Comparison of ENCODE assay signal across 18 cellular contexts in genomic region chr1:154429118-154429517, GRCh38. TPM values are rescaled to one million over a fixed set of nuclear protein-coding genes. Genes with fewer than 3 reads are reported as not detected.
DNase-seq lines count a peak whose midpoint lies in the region; ATAC-seq and TF ChIP-seq lines count a peak whose summit lies in the region.
"Had no signal": no experiment of that assay in that cellular context is flagged by ENCODE, and none has a peak within 500 bp of the region (broad histone marks: within the 10 kb centered on the region; RNA-seq: fewer than 3 reads in every experiment).

No MANE protein-coding gene starts in this region.

- H3K27me3 Mint-ChIP-seq in T-helper 17 cell = no peaks in the 10 kb centered on the region
- H3K27me3 Mint-ChIP-seq in osteocyte (ENCODE audit: unreplicated experiment) = no peaks in the 10 kb centered on the region
- H3K27me3 Mint-ChIP-seq: activated CD4-positive, alpha-beta T cell treated with anti-CD3 and anti-CD28 coated beads, Interleukin-2, amount 10 ng/mL, durations not matched to agents 7 days and 5 days; activated naive CD8-positive, alpha-beta T cell had no signal

- ATAC-seq in T-helper 17 cell = no peak
- no peak for ATAC-seq in GM19452 (IDR thresholded peaks at IDR 0.05; ENCODE audit: unreplicated experiment)
- ATAC-seq: CD8-positive, alpha-beta T cell had no signal

- H3K9me3 ChIP-seq in T-helper 17 cell (ENCODE audit: control insufficient read depth, low read length, poor library complexity, severe bottlenecking) (no peaks in the 10 kb centered on the region), muscle layer of colon (ENCODE audit: low read length) (no peaks in the 10 kb centered on the region)
- H3K9me3 ChIP-seq: SK-N-SH, thyroid gland had no signal

- H3K4me3 Mint-ChIP-seq in T-helper 17 cell (no peak overlapping the region), osteocyte (ENCODE audit: unreplicated experiment) (no peak overlapping the region)
- H3K4me3 Mint-ChIP-seq: activated CD4-positive, alpha-beta T cell treated with anti-CD3 and anti-CD28 coated beads, Interleukin-2, amount 10 ng/mL, durations not matched to agents 7 days and 5 days; activated naive CD8-positive, alpha-beta T cell; CD8-positive, alpha-beta T cell had no signal

- H3K4me3 ChIP-seq in epithelial cell of proximal tubule (ENCODE audit: low read depth, low read length) (peak overlapping the region; percentile 67), muscle layer of colon (ENCODE audit: low read depth in 1 of 2, low read length in 2 of 2) (peak overlapping the region in 1 of 2 donors; percentile 17)
- H3K4me3 ChIP-seq: thyroid gland had no signal

- TF ChIP-seq CTCF in epithelial cell of proximal tubule (conservative IDR thresholded peaks at IDR 0.05; ENCODE audit: low read depth, low read length) = no peak
- TF ChIP-seq CTCF in osteocyte (IDR thresholded peaks at IDR 0.05) = no peak

- H3K27me3 ChIP-seq in muscle layer of colon (ENCODE audit: control insufficient read depth in 1 of 2, insufficient read depth in 2 of 2, low read length in 2 of 2) = no peaks in the 10 kb centered on the region
- H3K27me3 ChIP-seq: thyroid gland had no signal

- peaks cover 82% of the 10 kb centered on the region for H3K4me1 ChIP-seq in muscle layer of colon (ENCODE audit: insufficient read depth, low read length)

- peaks cover 49% of the 10 kb centered on the region for H3K4me1 Mint-ChIP-seq in T-helper 17 cell
- peaks cover 59% of the 10 kb centered on the region for H3K4me1 Mint-ChIP-seq in osteocyte (ENCODE audit: unreplicated experiment)

- peaks cover 3% of the 10 kb centered on the region for H3K36me3 Mint-ChIP-seq in T-helper 17 cell (ENCODE audit: low read depth)
- H3K36me3 Mint-ChIP-seq in osteocyte (ENCODE audit: unreplicated experiment) = no peaks in the 10 kb centered on the region

- peaks cover 15% of the 10 kb centered on the region for H3K36me3 ChIP-seq in muscle layer of colon (ENCODE audit: insufficient read depth, low read length)

- H3K9me3 Mint-ChIP-seq in osteocyte (ENCODE audit: unreplicated experiment) = no peaks in the 10 kb centered on the region
- H3K9me3 Mint-ChIP-seq: activated CD4-positive, alpha-beta T cell treated with anti-CD3 and anti-CD28 coated beads, Interleukin-2, amount 10 ng/mL, durations not matched to agents 7 days and 5 days; CD8-positive, alpha-beta T cell had no signal

- no peak for DNase-seq in T-helper 17 cell
- DNase-seq in epithelial cell of proximal tubule (ENCODE audit: low read depth) = no peak
- DNase-seq in SIG-M5 treated with dmso at 0.1 percent for 504 hours (lab: John Stamatoyannopoulos, UW; ENCODE audit: unreplicated experiment) = no peak
- DNase-seq in osteocyte (ENCODE audit: extremely low spot score, unreplicated experiment) = no peak
- no peak for DNase-seq in NCI-H226
- DNase-seq: activated CD4-positive, alpha-beta T cell treated with anti-CD3 and anti-CD28 coated beads, Interleukin-2, amount 10 ng/mL, durations not matched to agents 7 days and 5 days; activated T-cell treated with anti-CD3 and anti-CD28 coated beads for 4 hours; CD8-positive, alpha-beta T cell; NCI-H146; NCI-H446 treated with DMSO at 0.1 percent for 48 hours; retina; SK-N-SH; stimulated activated CD4-positive, alpha-beta T cell treated with anti-CD3 and anti-CD28 coated beads, Interleukin-1b, Interleukin-23, amount 100 ng/mL, for 48 hours; thyroid gland had no signal

- H3K27ac ChIP-seq in muscle layer of colon (ENCODE audit: low read depth, low read length) = peak overlapping the region; percentile 69
- H3K27ac ChIP-seq in temporal lobe (ENCODE audit: low read depth, low read length) = peak overlapping the region; percentile 69
- H3K27ac ChIP-seq: thyroid gland had no signal

- H3K27ac Mint-ChIP-seq in T-helper 17 cell (peak overlapping the region; percentile 89), osteocyte (ENCODE audit: unreplicated experiment) (no peak overlapping the region)
- H3K27ac Mint-ChIP-seq: activated CD4-positive, alpha-beta T cell treated with anti-CD3 and anti-CD28 coated beads, Interleukin-2, amount 10 ng/mL, durations not matched to agents 7 days and 5 days; activated naive CD8-positive, alpha-beta T cell had no signal

- H3K9ac ChIP-seq in muscle layer of colon (ENCODE audit: low read length) = no peak overlapping the region
- H3K9ac ChIP-seq: SK-N-SH had no signal

RNA-seq across cellular contexts. Expression of gene IL6R, which starts 24.0 kb away (rescaled TPM):
- 10 to 100 TPM; 72.8 to 79.0 TPM for total RNA-seq in T-helper 17 cell
- 9.5 and 14.5 TPM in 2 replicates for total RNA-seq in epithelial cell of proximal tubule
- 3.7 TPM for total RNA-seq in temporal lobe
- 10.4 and 12.4 TPM in 2 replicates for total RNA-seq in osteocyte
